ENCODE assay signal across 8 cellular contexts in the genomic region with DNA sequence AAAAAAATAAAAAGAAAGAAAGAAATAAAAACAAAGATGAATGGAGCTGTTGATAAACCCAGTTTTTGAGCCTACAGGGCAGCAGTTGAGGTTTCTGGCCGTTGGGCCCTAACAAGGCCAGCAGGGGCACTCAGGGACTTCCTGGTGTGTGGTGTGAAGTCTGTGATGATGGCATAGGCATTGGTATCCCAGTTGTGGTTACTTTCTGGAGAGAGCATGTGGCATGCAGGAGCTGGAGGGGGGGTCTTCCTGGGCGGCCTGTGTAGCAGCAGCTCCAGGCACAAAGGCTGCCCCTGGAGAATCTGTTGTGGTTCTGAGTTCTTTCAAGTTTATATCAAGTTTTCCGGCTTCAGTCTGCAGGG.
A peak's percentile ranks its signal among the peaks of the same experiment; 100 is the strongest.
DNase-seq lines count a peak whose midpoint lies in the region; ATAC-seq and TF ChIP-seq lines count a peak whose summit lies in the region.

No MANE protein-coding gene starts in this region.

- H3K36me3 Mint-ChIP-seq in nephron progenitor cell (ENCODE audit: low read depth) = peaks cover 6% of the 10 kb centered on the region

- peaks cover 5% of the 10 kb centered on the region for H3K27me3 Mint-ChIP-seq in nephron progenitor cell (ENCODE audit: low read depth, poor library complexity)

- H3K4me3 Mint-ChIP-seq in nephron progenitor cell = peak overlapping the region; percentile 44

- ATAC-seq in GM18861 (IDR thresholded peaks at IDR 0.05; ENCODE audit: unreplicated experiment) = no peak

- peaks cover 39% of the 10 kb centered on the region for H3K4me1 Mint-ChIP-seq in nephron progenitor cell

- H3K27ac Mint-ChIP-seq in nephron progenitor cell = no peak overlapping the region

- no peak for TF ChIP-seq CTCF in nephron progenitor cell (IDR thresholded peaks at IDR 0.05)

- DNase-seq in GM04503 (ENCODE audit: low read depth) (peak; percentile 64), NAMALWA (ENCODE audit: low spot score) (peak; percentile 28), dedifferentiated amniotic fluid mesenchymal stem cell (ENCODE audit: extremely low spot score) (peak; percentile 40), nephron progenitor cell (no peak), midbrain (lab: John Stamatoyannopoulos, UW) (no peak), SHP77 (lab: John Stamatoyannopoulos, UW) (no peak), NCI-H2107 (lab: John Stamatoyannopoulos, UW) (no peak)

- H3K9me3 Mint-ChIP-seq in nephron progenitor cell = peaks cover 4% of the 10 kb centered on the region

Comparison
In these comparisons a context has a peak if more than half of its experiments do, and no peak if none do; other contexts are left out.
1. DNase-seq: peak in GM04503 (single experiment), NAMALWA (single experiment) and dedifferentiated amniotic fluid mesenchymal stem cell (single experiment); none in nephron progenitor cell (single experiment), midbrain (single experiment), SHP77 (0 of 2) and NCI-H2107 (single experiment).